ENCODE assay signal across 8 cellular contexts in the genomic region with DNA sequence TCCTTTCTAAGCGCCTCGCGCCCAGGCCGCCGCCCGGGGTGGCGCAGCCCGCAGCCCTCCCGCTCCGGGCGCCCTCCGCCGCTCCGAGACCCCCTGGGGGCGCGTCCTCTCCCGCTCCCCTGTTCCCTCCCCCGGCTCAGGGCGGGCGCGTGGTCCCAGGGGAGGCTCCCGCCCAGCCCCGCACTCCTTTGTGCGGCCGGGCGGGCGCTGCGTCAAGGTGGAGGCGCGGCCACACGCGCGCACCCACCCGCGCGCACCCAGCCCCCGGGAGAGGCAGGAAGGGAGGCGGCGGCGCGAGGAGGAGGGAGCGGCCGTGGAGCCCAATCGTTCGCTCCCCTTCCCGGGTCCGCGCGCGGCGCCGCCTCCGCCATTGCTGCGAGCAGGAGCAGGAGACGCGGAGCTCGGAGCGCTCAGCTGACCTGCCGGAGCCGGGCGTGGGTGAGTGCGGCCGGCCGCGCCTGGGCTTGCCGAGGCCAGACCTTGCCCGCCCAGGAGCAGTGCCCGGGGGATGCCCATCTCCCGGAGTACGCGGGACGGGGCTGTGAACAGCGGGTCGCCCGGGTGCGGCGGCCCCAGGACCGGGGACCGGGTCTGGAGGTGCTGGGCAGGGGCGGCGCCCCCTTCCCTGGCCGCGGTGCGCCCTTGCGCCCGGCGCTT. TPM values are rescaled to one million over a fixed set of nuclear protein-coding genes. Genes with fewer than 3 reads are reported as not detected.
DNase-seq lines count a peak whose midpoint lies in the region; ATAC-seq and TF ChIP-seq lines count a peak whose summit lies in the region.

A gene with protein sequence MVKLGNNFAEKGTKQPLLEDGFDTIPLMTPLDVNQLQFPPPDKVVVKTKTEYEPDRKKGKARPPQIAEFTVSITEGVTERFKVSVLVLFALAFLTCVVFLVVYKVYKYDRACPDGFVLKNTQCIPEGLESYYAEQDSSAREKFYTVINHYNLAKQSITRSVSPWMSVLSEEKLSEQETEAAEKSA (plus strand): TSS at position 367 of the 657 bp plus-strand sequence. CDS start 528 bp downstream, outside the sequence.

- H3K27me3 Mint-ChIP-seq in T-helper 17 cell = peaks cover 8% of the 10 kb centered on the region
- H3K27me3 Mint-ChIP-seq in chondrocyte (ENCODE audit: low read depth) = peaks cover 62% of the 10 kb centered on the region

- H3K27ac ChIP-seq in lower lobe of right lung (no peak within 1 kb of the TSS), subcutaneous abdominal adipose tissue (ENCODE audit: low read depth, low read length) (no peak within 1 kb of the TSS)

- H3K36me3 Mint-ChIP-seq in T-helper 17 cell (ENCODE audit: low read depth) (peaks cover under 1% of the 10 kb centered on the region), chondrocyte (ENCODE audit: low read depth) (peaks cover 2% of the 10 kb centered on the region)

- H3K27ac Mint-ChIP-seq in T-helper 17 cell (peak within 1 kb of the TSS; percentile 82), chondrocyte (ENCODE audit: unreplicated experiment) (no peak within 1 kb of the TSS)

- peak; percentile 1 for DNase-seq in DMS79 treated with DMSO at 0.1 percent for 48 hours (lab: John Stamatoyannopoulos, UW)
- no peak for DNase-seq in DMS79 (lab: John Stamatoyannopoulos, UW)
- peak; percentile 32 to 44 (median 43) for DNase-seq in T-helper 17 cell
- DNase-seq in chondrocyte (ENCODE audit: low spot score) = peak; percentile 76
- no peak for DNase-seq in lower lobe of right lung
- DNase-seq in hepatic stellate cell (ENCODE audit: low spot score) = no peak

- no peaks in the 10 kb centered on the region for H3K9me3 ChIP-seq in T-helper 17 cell (ENCODE audit: control insufficient read depth, low read length, poor library complexity, severe bottlenecking)
- no peaks in the 10 kb centered on the region for H3K9me3 ChIP-seq in lower lobe of right lung
- no peaks in the 10 kb centered on the region for H3K9me3 ChIP-seq in subcutaneous abdominal adipose tissue (ENCODE audit: control insufficient read depth in 5 of 5, low read length in 5 of 5)

- H3K9ac ChIP-seq in subcutaneous abdominal adipose tissue (ENCODE audit: low read length in 5 of 5) = no peak within 1 kb of the TSS

- intact Hi-C loops in lower lobe of right lung (cut with DNase I) = no loop called here

- H3K4me3 ChIP-seq in lower lobe of right lung (peak within 1 kb of the TSS; percentile 48), subcutaneous abdominal adipose tissue (ENCODE audit: low read depth in 1 of 5, low read length in 5 of 5) (peak within 1 kb of the TSS in 3 of 5 donors; percentile 11 to 54 (median 46))

- H3K9me3 Mint-ChIP-seq in chondrocyte (ENCODE audit: low read depth) = no peaks in the 10 kb centered on the region

- ATAC-seq in T-helper 17 cell (peak; percentile 73), lower lobe of right lung (peak; percentile 51 to 58), HG03175 (IDR thresholded peaks at IDR 0.05; ENCODE audit: unreplicated experiment) (no peak)

- H3K4me1 ChIP-seq in lower lobe of right lung (peaks cover 26% of the 10 kb centered on the region), subcutaneous abdominal adipose tissue (ENCODE audit: control insufficient read depth in 5 of 5, insufficient read depth in 5 of 5, low read length in 5 of 5) (peaks cover 0 to 23% (median 18%) of the 10 kb centered on the region in 5 donors)

- peak within 1 kb of the TSS; percentile 95 for H3K4me3 Mint-ChIP-seq in T-helper 17 cell
- peak within 1 kb of the TSS; percentile 66 for H3K4me3 Mint-ChIP-seq in chondrocyte (ENCODE audit: unreplicated experiment)

- H3K4me1 Mint-ChIP-seq in T-helper 17 cell (peaks cover 25% of the 10 kb centered on the region), chondrocyte (ENCODE audit: low read depth) (peaks cover 11% of the 10 kb centered on the region)

- peaks cover 65% of the 10 kb centered on the region for H3K27me3 ChIP-seq in lower lobe of right lung (ENCODE audit: low read depth)
- H3K27me3 ChIP-seq in subcutaneous abdominal adipose tissue (ENCODE audit: control insufficient read depth in 5 of 5, insufficient read depth in 4 of 5, low read length in 5 of 5) = peaks cover 33 to 75% (median 51%) of the 10 kb centered on the region in 5 donors

- H3K36me3 ChIP-seq in lower lobe of right lung = no peaks in the 10 kb centered on the region
- H3K36me3 ChIP-seq in subcutaneous abdominal adipose tissue (ENCODE audit: control insufficient read depth in 5 of 5, insufficient read depth in 5 of 5, low read length in 5 of 5) = no peaks in the 10 kb centered on the region

- TF ChIP-seq CTCF in chondrocyte (IDR thresholded peaks at IDR 0.05) (no peak), lower lobe of right lung (IDR thresholded peaks at IDR 0.05) (no peak)

RNA-seq across cellular contexts. Expression of the gene that starts here (rescaled TPM):
- total RNA-seq in T-helper 17 cell (10 to 100 TPM; 13.1 to 50.9 TPM), chondrocyte (0.42 TPM in 1 of 3 replicates, not detected in the others), lower lobe of right lung (0.50 TPM)

Comparison
In these comparisons a context has a peak if more than half of its experiments do, and no peak if none do; other contexts are left out.
1. DNase-seq: peak in DMS79 treated with DMSO at 0.1 percent for 48 hours (single experiment) and T-helper 17 cell (3 of 3); none in DMS79 (single experiment), lower lobe of right lung (single experiment) and hepatic stellate cell (single experiment).
2. Peak in DNase-seq in chondrocyte; RNA of the gene not detected or under 1 TPM.
3. Peak in ATAC-seq and H3K4me3 ChIP-seq in lower lobe of right lung; RNA of the gene not detected or under 1 TPM.